ENCODE assay signal across 1 cellular context in genomic region chr18:74126684-74127482, GRCh38.
TF ChIP-seq lines count a peak whose summit lies in the region.

No MANE protein-coding gene starts in this region.

TF ChIP-seq in GM23338, 12 proteins besides CTCF, POLR2A, EP300 and RAD21 (continued from another document):
- TF ChIP-seq REST (IDR thresholded peaks at IDR 0.05; ENCODE audit: unreplicated experiment) (no peak), EZH2 (IDR thresholded peaks at IDR 0.05; ENCODE audit: low read depth, unreplicated experiment) (no peak), ETS1 (IDR thresholded peaks at IDR 0.05) (no peak), CREB1 (CRISPR knock-in tag; IDR thresholded peaks at IDR 0.05; ENCODE audit: low read depth) (no peak), JUNB (IDR thresholded peaks at IDR 0.05; ENCODE audit: unreplicated experiment) (no peak), STAT1 (IDR thresholded peaks at IDR 0.05; ENCODE audit: unreplicated experiment) (no peak), ZNF331 (CRISPR knock-in tag; IDR thresholded peaks at IDR 0.05; ENCODE audit: low read depth) (no peak), NANOG (IDR thresholded peaks at IDR 0.05; ENCODE audit: borderline replicate concordance) (no peak), ZNF462 (CRISPR knock-in tag; IDR thresholded peaks at IDR 0.05) (no peak), POLR2AphosphoS5 (IDR thresholded peaks at IDR 0.05; ENCODE audit: low read depth) (no peak), ZNF114 (CRISPR knock-in tag; IDR thresholded peaks at IDR 0.05) (no peak)
